1 cellular context compared by ENCODE assay signal in the genomic region with DNA sequence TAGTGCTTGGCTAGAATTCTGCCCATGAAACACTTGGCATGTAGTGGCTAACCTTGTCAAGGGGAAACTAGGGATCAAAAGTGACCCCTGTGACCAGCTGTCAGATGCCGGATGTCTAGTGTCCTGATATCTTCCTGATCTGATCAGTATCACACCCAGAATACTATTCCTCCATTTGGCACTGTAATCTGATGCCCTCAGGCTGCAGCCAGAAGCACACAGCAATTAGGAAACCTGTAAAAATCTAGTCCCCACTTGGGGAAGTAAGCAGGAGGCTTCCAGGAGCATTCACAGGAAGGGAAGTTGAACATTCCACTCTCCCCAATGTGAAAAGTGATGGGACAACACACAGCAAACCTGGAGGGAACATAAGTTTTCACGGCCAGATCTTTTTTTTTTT.
TF ChIP-seq lines count a peak whose summit lies in the region.

No MANE protein-coding gene starts in this region.

TF ChIP-seq in SK-N-SH, 30 proteins besides CTCF, POLR2A, EP300 and RAD21 (continued from another document):
- TF ChIP-seq, protein P1, sequence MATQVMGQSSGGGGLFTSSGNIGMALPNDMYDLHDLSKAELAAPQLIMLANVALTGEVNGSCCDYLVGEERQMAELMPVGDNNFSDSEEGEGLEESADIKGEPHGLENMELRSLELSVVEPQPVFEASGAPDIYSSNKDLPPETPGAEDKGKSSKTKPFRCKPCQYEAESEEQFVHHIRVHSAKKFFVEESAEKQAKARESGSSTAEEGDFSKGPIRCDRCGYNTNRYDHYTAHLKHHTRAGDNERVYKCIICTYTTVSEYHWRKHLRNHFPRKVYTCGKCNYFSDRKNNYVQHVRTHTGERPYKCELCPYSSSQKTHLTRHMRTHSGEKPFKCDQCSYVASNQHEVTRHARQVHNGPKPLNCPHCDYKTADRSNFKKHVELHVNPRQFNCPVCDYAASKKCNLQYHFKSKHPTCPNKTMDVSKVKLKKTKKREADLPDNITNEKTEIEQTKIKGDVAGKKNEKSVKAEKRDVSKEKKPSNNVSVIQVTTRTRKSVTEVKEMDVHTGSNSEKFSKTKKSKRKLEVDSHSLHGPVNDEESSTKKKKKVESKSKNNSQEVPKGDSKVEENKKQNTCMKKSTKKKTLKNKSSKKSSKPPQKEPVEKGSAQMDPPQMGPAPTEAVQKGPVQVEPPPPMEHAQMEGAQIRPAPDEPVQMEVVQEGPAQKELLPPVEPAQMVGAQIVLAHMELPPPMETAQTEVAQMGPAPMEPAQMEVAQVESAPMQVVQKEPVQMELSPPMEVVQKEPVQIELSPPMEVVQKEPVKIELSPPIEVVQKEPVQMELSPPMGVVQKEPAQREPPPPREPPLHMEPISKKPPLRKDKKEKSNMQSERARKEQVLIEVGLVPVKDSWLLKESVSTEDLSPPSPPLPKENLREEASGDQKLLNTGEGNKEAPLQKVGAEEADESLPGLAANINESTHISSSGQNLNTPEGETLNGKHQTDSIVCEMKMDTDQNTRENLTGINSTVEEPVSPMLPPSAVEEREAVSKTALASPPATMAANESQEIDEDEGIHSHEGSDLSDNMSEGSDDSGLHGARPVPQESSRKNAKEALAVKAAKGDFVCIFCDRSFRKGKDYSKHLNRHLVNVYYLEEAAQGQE (IDR thresholded peaks at IDR 0.05; ENCODE audit: low read depth, low read length) = no peak
- TF ChIP-seq JUND (IDR thresholded peaks at IDR 0.05) (no peak), RFX5 (IDR thresholded peaks at IDR 0.05; ENCODE audit: low read length) (no peak), MXI1 (IDR thresholded peaks at IDR 0.05; ENCODE audit: low read depth, low read length) (no peak), GABPA (IDR thresholded peaks at IDR 0.05; ENCODE audit: low read depth) (no peak), RCOR1 (IDR thresholded peaks at IDR 0.05; ENCODE audit: low read length) (peak; percentile 21; the same call in 1 of the 2 replicates), GATA2 (CRISPR knock-in tag; IDR thresholded peaks at IDR 0.05) (peak; percentile 44)
- TF ChIP-seq, protein P2, sequence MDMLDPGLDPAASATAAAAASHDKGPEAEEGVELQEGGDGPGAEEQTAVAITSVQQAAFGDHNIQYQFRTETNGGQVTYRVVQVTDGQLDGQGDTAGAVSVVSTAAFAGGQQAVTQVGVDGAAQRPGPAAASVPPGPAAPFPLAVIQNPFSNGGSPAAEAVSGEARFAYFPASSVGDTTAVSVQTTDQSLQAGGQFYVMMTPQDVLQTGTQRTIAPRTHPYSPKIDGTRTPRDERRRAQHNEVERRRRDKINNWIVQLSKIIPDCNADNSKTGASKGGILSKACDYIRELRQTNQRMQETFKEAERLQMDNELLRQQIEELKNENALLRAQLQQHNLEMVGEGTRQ (IDR thresholded peaks at IDR 0.05; ENCODE audit: borderline replicate concordance, low read depth, low read length) = no peak
- TF ChIP-seq, protein P3, sequence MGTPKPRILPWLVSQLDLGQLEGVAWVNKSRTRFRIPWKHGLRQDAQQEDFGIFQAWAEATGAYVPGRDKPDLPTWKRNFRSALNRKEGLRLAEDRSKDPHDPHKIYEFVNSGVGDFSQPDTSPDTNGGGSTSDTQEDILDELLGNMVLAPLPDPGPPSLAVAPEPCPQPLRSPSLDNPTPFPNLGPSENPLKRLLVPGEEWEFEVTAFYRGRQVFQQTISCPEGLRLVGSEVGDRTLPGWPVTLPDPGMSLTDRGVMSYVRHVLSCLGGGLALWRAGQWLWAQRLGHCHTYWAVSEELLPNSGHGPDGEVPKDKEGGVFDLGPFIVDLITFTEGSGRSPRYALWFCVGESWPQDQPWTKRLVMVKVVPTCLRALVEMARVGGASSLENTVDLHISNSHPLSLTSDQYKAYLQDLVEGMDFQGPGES (IDR thresholded peaks at IDR 0.05; ENCODE audit: low read depth, low read length) = no peak
- TF ChIP-seq, protein P4, sequence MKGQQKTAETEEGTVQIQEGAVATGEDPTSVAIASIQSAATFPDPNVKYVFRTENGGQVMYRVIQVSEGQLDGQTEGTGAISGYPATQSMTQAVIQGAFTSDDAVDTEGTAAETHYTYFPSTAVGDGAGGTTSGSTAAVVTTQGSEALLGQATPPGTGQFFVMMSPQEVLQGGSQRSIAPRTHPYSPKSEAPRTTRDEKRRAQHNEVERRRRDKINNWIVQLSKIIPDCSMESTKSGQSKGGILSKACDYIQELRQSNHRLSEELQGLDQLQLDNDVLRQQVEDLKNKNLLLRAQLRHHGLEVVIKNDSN (IDR thresholded peaks at IDR 0.05; ENCODE audit: borderline replicate concordance, low read depth) = no peak
